Comparison of ENCODE assay signal across 1 cellular context in the genomic region with DNA sequence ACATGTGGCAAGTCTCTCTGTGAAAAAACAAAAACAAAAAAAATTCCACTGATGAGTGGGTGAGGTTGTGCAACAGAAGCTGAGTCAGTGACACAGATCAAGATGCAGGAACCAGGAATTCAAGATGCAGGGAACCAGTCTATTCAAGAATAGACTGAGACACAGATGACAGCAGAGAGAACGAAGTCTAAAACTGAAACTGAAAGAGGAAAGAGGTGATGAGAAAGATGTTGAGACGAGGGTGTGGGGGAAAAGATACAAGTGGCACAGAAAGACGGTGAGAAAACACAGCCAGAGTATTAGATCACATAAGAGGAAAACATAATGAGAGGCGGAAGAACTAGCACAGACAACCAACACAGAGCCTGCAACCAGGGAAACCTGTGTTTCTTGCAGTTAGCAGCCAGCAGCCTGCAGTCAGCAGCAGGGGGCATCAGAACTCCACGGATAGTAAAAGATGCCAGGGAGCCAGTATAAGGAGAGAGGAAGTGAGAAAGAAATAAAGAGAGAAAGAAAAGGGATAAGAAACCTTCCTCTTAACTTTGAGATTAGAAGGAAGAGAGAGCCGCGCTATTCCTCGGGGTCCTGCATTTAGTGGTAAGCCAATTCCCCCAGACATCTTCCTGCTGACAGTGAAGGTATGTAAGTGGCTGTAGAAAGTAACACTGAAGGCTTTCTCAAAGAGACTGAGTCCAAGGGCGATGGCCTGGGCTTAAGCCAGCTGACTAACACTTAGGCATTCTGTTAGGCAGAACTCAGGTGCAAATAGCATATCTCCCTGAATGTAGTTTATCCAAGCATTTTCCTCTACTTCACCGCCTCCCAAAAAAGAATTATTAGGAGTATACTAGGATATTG.
TF ChIP-seq lines count a peak whose summit lies in the region.

No MANE protein-coding gene starts in this region.

TF ChIP-seq in GM23338, 12 proteins besides CTCF, POLR2A, EP300 and RAD21 (continued from another document):
- TF ChIP-seq, protein P1, sequence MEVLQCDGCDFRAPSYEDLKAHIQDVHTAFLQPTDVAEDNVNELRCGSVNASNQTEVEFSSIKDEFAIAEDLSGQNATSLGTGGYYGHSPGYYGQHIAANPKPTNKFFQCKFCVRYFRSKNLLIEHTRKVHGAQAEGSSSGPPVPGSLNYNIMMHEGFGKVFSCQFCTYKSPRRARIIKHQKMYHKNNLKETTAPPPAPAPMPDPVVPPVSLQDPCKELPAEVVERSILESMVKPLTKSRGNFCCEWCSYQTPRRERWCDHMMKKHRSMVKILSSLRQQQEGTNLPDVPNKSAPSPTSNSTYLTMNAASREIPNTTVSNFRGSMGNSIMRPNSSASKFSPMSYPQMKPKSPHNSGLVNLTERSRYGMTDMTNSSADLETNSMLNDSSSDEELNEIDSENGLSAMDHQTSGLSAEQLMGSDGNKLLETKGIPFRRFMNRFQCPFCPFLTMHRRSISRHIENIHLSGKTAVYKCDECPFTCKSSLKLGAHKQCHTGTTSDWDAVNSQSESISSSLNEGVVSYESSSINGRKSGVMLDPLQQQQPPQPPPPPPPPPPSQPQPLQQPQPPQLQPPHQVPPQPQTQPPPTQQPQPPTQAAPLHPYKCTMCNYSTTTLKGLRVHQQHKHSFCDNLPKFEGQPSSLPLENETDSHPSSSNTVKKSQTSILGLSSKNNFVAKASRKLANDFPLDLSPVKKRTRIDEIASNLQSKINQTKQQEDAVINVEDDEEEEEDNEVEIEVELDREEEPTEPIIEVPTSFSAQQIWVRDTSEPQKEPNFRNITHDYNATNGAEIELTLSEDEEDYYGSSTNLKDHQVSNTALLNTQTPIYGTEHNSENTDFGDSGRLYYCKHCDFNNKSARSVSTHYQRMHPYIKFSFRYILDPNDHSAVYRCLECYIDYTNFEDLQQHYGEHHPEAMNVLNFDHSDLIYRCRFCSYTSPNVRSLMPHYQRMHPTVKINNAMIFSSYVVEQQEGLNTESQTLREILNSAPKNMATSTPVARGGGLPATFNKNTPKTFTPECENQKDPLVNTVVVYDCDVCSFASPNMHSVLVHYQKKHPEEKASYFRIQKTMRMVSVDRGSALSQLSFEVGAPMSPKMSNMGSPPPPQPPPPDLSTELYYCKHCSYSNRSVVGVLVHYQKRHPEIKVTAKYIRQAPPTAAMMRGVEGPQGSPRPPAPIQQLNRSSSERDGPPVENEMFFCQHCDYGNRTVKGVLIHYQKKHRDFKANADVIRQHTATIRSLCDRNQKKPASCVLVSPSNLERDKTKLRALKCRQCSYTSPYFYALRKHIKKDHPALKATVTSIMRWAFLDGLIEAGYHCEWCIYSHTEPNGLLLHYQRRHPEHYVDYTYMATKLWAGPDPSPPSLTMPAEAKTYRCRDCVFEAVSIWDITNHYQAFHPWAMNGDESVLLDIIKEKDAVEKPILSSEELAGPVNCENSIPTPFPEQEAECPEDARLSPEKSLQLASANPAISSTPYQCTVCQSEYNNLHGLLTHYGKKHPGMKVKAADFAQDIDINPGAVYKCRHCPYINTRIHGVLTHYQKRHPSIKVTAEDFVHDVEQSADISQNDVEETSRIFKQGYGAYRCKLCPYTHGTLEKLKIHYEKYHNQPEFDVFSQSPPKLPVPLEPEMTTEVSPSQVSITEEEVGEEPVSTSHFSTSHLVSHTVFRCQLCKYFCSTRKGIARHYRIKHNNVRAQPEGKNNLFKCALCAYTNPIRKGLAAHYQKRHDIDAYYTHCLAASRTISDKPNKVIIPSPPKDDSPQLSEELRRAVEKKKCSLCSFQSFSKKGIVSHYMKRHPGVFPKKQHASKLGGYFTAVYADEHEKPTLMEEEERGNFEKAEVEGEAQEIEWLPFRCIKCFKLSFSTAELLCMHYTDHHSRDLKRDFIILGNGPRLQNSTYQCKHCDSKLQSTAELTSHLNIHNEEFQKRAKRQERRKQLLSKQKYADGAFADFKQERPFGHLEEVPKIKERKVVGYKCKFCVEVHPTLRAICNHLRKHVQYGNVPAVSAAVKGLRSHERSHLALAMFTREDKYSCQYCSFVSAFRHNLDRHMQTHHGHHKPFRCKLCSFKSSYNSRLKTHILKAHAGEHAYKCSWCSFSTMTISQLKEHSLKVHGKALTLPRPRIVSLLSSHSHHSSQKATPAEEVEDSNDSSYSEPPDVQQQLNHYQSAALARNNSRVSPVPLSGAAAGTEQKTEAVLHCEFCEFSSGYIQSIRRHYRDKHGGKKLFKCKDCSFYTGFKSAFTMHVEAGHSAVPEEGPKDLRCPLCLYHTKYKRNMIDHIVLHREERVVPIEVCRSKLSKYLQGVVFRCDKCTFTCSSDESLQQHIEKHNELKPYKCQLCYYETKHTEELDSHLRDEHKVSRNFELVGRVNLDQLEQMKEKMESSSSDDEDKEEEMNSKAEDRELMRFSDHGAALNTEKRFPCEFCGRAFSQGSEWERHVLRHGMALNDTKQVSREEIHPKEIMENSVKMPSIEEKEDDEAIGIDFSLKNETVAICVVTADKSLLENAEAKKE (CRISPR knock-in tag; IDR thresholded peaks at IDR 0.05): no peak
- TF ChIP-seq CREB1 (CRISPR knock-in tag; IDR thresholded peaks at IDR 0.05; ENCODE audit: low read depth): no peak
- TF ChIP-seq, protein P2, sequence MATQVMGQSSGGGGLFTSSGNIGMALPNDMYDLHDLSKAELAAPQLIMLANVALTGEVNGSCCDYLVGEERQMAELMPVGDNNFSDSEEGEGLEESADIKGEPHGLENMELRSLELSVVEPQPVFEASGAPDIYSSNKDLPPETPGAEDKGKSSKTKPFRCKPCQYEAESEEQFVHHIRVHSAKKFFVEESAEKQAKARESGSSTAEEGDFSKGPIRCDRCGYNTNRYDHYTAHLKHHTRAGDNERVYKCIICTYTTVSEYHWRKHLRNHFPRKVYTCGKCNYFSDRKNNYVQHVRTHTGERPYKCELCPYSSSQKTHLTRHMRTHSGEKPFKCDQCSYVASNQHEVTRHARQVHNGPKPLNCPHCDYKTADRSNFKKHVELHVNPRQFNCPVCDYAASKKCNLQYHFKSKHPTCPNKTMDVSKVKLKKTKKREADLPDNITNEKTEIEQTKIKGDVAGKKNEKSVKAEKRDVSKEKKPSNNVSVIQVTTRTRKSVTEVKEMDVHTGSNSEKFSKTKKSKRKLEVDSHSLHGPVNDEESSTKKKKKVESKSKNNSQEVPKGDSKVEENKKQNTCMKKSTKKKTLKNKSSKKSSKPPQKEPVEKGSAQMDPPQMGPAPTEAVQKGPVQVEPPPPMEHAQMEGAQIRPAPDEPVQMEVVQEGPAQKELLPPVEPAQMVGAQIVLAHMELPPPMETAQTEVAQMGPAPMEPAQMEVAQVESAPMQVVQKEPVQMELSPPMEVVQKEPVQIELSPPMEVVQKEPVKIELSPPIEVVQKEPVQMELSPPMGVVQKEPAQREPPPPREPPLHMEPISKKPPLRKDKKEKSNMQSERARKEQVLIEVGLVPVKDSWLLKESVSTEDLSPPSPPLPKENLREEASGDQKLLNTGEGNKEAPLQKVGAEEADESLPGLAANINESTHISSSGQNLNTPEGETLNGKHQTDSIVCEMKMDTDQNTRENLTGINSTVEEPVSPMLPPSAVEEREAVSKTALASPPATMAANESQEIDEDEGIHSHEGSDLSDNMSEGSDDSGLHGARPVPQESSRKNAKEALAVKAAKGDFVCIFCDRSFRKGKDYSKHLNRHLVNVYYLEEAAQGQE (IDR thresholded peaks at IDR 0.05; ENCODE audit: unreplicated experiment): no peak
- TF ChIP-seq EZH2 (IDR thresholded peaks at IDR 0.05; ENCODE audit: low read depth, unreplicated experiment): no peak
- no peak for TF ChIP-seq JUNB (IDR thresholded peaks at IDR 0.05; ENCODE audit: unreplicated experiment)
- no peak for TF ChIP-seq STAT1 (IDR thresholded peaks at IDR 0.05; ENCODE audit: unreplicated experiment)
